ENCODE assay signal across 13 cellular contexts in the genomic region with DNA sequence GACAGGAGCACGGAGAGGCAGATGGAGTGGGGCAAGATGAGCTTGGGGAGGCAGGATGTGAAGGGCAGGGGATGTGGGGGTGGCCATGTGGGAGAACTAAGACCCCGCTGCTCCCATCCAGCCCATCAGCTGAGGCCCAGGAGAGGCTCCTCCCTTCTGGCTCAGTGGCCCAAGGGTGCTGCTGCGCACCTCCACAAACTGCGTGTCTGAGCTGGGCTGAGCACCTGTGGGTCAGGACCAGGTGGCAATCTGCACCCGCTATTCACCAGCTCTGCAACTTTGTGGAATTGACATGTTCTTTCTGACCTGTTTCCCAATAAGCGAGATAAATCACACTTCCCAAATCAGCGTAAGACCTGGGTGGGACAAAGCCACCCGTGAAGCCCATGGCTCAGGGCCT. TPM values are rescaled to one million over a fixed set of nuclear protein-coding genes. Genes with fewer than 3 reads are reported as not detected.
DNase-seq lines count a peak whose midpoint lies in the region; ATAC-seq and TF ChIP-seq lines count a peak whose summit lies in the region.
"Had no signal": no experiment of that assay in that cellular context is flagged by ENCODE, and none has a peak within 500 bp of the region (broad histone marks: within the 10 kb centered on the region; RNA-seq: fewer than 3 reads in every experiment).

No MANE protein-coding gene starts in this region.

- H3K4me3 ChIP-seq in breast epithelium (no peak overlapping the region), mammary epithelial cell (replicated peaks in 1 of 3; ENCODE audit: insufficient read depth in 1 of 3, low read depth in 2 of 3, low read length in 3 of 3) (no peak overlapping the region), tibial nerve (no peak overlapping the region)
- peak overlapping the region; percentile 5 for H3K4me3 ChIP-seq in naive thymus-derived CD4-positive, alpha-beta T cell (ENCODE audit: low read length)
- H3K4me3 ChIP-seq: lung had no signal

- TF ChIP-seq POLR2A in breast epithelium (IDR thresholded peaks at IDR 0.05) (no peak), tibial nerve (IDR thresholded peaks at IDR 0.05) (no peak)

- H3K9me3 ChIP-seq in breast epithelium, result no peaks in the 10 kb centered on the region
- no peaks in the 10 kb centered on the region for H3K9me3 ChIP-seq in mammary epithelial cell (replicated peaks; ENCODE audit: insufficient read depth, low read length)
- H3K9me3 ChIP-seq in naive thymus-derived CD4-positive, alpha-beta T cell (ENCODE audit: control insufficient read depth in 2 of 3, low read length in 3 of 3), result no peaks in the 10 kb centered on the region
- H3K9me3 ChIP-seq in tibial nerve, result no peaks in the 10 kb centered on the region

- H3K9me3 Mint-ChIP-seq in activated naive CD8-positive, alpha-beta T cell treated with anti-CD3 and anti-CD28 coated beads, Interleukin-2, amount 10 ng/mL, durations not matched to agents 7 days and 5 days, result no peaks in the 10 kb centered on the region
- no peaks in the 10 kb centered on the region for H3K9me3 Mint-ChIP-seq in naive thymus-derived CD4-positive, alpha-beta T cell
- peaks cover 7% of the 10 kb centered on the region for H3K9me3 Mint-ChIP-seq in glutamatergic neuron (ENCODE audit: unreplicated experiment)

- H3K27ac ChIP-seq in breast epithelium (peak overlapping the region; percentile 84 to 94), mammary epithelial cell (ENCODE audit: insufficient read depth, low read depth, low read length) (no peak overlapping the region), tibial nerve (peak overlapping the region; percentile 74 to 100 (median 90))
- peak overlapping the region; percentile 70 for H3K27ac ChIP-seq in naive thymus-derived CD4-positive, alpha-beta T cell (ENCODE audit: low read depth, low read length)

- POLR2A ChIA-PET in activated naive CD8-positive, alpha-beta T cell treated with anti-CD3 and anti-CD28 coated beads, Interleukin-2, amount 10 ng/mL, durations not matched to agents 7 days and 5 days (lab: Charles Lee), result interaction anchor here (1.5 to 13.8 kb wide), 4 partner anchors 14 to 165 kb away, joined by 5 to 327 read pairs (median 54); partner anchors contain the start of gene SREBF1
- POLR2A ChIA-PET in naive thymus-derived CD4-positive, alpha-beta T cell (lab: Charles Lee), result interaction anchor here (0.9 to 6.1 kb wide), 7 partner anchors 7 to 168 kb away, joined by 3 to 66 read pairs (median 4); partner anchors contain the start of genes RAI1 and SREBF1

- no peaks in the 10 kb centered on the region for H3K27me3 Mint-ChIP-seq in activated naive CD8-positive, alpha-beta T cell treated with anti-CD3 and anti-CD28 coated beads, Interleukin-2, amount 10 ng/mL, durations not matched to agents 7 days and 5 days
- H3K27me3 Mint-ChIP-seq in naive thymus-derived CD4-positive, alpha-beta T cell, result no peaks in the 10 kb centered on the region
- peaks cover 9% of the 10 kb centered on the region for H3K27me3 Mint-ChIP-seq in glutamatergic neuron (ENCODE audit: unreplicated experiment)
- H3K27me3 Mint-ChIP-seq: progenitor cell of endocrine pancreas had no signal

- H3K79me2 ChIP-seq in mammary epithelial cell (ENCODE audit: insufficient read depth, low read length), result no peaks in the 10 kb centered on the region

- H2AFZ ChIP-seq in mammary epithelial cell (ENCODE audit: low read depth, low read length), result no peak overlapping the region

- H3K4me1 Mint-ChIP-seq in activated naive CD8-positive, alpha-beta T cell treated with anti-CD3 and anti-CD28 coated beads, Interleukin-2, amount 10 ng/mL, durations not matched to agents 7 days and 5 days, result peaks cover 56% of the 10 kb centered on the region
- H3K4me1 Mint-ChIP-seq in naive thymus-derived CD4-positive, alpha-beta T cell, result peaks cover 45 to 68% (median 61%) of the 10 kb centered on the region in 7 donors
- H3K4me1 Mint-ChIP-seq in glutamatergic neuron (ENCODE audit: low read depth, unreplicated experiment), result peaks cover 33% of the 10 kb centered on the region

- no peak for DNase-seq in breast epithelium (ENCODE audit: low spot score in 2 of 2)
- no peak for DNase-seq in mammary epithelial cell
- DNase-seq in activated naive CD8-positive, alpha-beta T cell treated with anti-CD3 and anti-CD28 coated beads, Interleukin-2, amount 10 ng/mL, durations not matched to agents 7 days and 5 days, result no peak
- no peak for DNase-seq in naive thymus-derived CD4-positive, alpha-beta T cell
- no peak for DNase-seq in tibial nerve (ENCODE audit: low spot score in 2 of 2)
- DNase-seq in glutamatergic neuron, result no peak
- no peak for DNase-seq in NOMO-1 treated with dmso at 0.1 percent for 144 hours (lab: John Stamatoyannopoulos, UW; ENCODE audit: unreplicated experiment)
- DNase-seq: dermis blood vessel endothelial cell, NCI-H1048, SIG-M5 had no signal

- CTCF ChIA-PET in mammary epithelial cell (lab: Charles Lee; ENCODE audit: low non-redundant PET), result no interaction called here
- CTCF ChIA-PET in naive thymus-derived CD4-positive, alpha-beta T cell (lab: Charles Lee), result interaction anchor here (0.9 to 2.1 kb wide), 3 partner anchors 10 to 13 kb away, joined by 3 to 7 read pairs (median 4); no protein-coding TSS in a partner anchor

- dilution Hi-C loops in mammary epithelial cell (cut with HindIII; ENCODE audit: low sequenced_read_pairs), result no loop called here

- H3K27ac Mint-ChIP-seq in activated naive CD8-positive, alpha-beta T cell treated with anti-CD3 and anti-CD28 coated beads, Interleukin-2, amount 10 ng/mL, durations not matched to agents 7 days and 5 days, result peak overlapping the region; percentile 94
- H3K27ac Mint-ChIP-seq in naive thymus-derived CD4-positive, alpha-beta T cell, result peak overlapping the region; percentile 95 to 98 (median 96)
- H3K27ac Mint-ChIP-seq in glutamatergic neuron (ENCODE audit: unreplicated experiment), result no peak overlapping the region
- H3K27ac Mint-ChIP-seq: progenitor cell of endocrine pancreas had no signal

- no peak for TF ChIP-seq CTCF in breast epithelium (IDR thresholded peaks at IDR 0.05)
- TF ChIP-seq CTCF in mammary epithelial cell (conservative IDR thresholded peaks at IDR 0.05 in 1 of 2, IDR thresholded peaks at IDR 0.05 in 1 of 2; ENCODE audit: extremely low read depth in 1 of 2, insufficient read depth in 1 of 2, low read depth in 1 of 2, low read length in 2 of 2), result no peak
- no peak for TF ChIP-seq CTCF in tibial nerve (IDR thresholded peaks at IDR 0.05)
- no peak for TF ChIP-seq CTCF in glutamatergic neuron (IDR thresholded peaks at IDR 0.05; ENCODE audit: partially characterized antibody, unreplicated experiment)

- peak overlapping the region; percentile 42 for H3K4me3 Mint-ChIP-seq in activated naive CD8-positive, alpha-beta T cell treated with anti-CD3 and anti-CD28 coated beads, Interleukin-2, amount 10 ng/mL, durations not matched to agents 7 days and 5 days
- H3K4me3 Mint-ChIP-seq in naive thymus-derived CD4-positive, alpha-beta T cell, result peak overlapping the region in 8 of 10 donors; percentile 14 to 81 (median 62)
- no peak overlapping the region for H3K4me3 Mint-ChIP-seq in glutamatergic neuron (ENCODE audit: unreplicated experiment)

- no peak for TF ChIP-seq EP300 in tibial nerve (IDR thresholded peaks at IDR 0.05)

- H3K4me1 ChIP-seq in breast epithelium, result peaks cover 19 to 22% of the 10 kb centered on the region in 2 donors
- H3K4me1 ChIP-seq in mammary epithelial cell (ENCODE audit: insufficient read depth, low read length), result peaks cover 10% of the 10 kb centered on the region
- H3K4me1 ChIP-seq in naive thymus-derived CD4-positive, alpha-beta T cell (ENCODE audit: control insufficient read depth in 2 of 2, insufficient read depth in 2 of 2, low read length in 2 of 2), result peaks cover 35 to 59% of the 10 kb centered on the region in 2 donors
- H3K4me1 ChIP-seq in tibial nerve, result peaks cover 9 to 59% (median 36%) of the 10 kb centered on the region in 4 donors

- no TSS peak for BruUV-seq in mammary epithelial cell (replicated peaks; lab: Mats Ljungman, UMichigan)

- H3K9ac ChIP-seq in mammary epithelial cell (ENCODE audit: insufficient read depth, low read length), result no peak overlapping the region

- no peak for ATAC-seq in activated naive CD8-positive, alpha-beta T cell treated with anti-CD3 and anti-CD28 coated beads, Interleukin-2, amount 10 ng/mL, durations not matched to agents 7 days and 5 days (ENCODE audit: low read depth)
- ATAC-seq in naive thymus-derived CD4-positive, alpha-beta T cell, result no peak
- ATAC-seq in HG02840 (IDR thresholded peaks at IDR 0.05; ENCODE audit: low FRiP score, unreplicated experiment), result no peak

- WGBS in mammary epithelial cell (ENCODE audit: low coverage, missing lambda C conversion rate), result 100% methylated on average over 4 of the region's 8 CpGs
- 86 to 89% methylated on average over 8 of the region's 8 CpGs for WGBS in tibial nerve, 2 donors

- peaks cover 6% of the 10 kb centered on the region for H3K36me3 Mint-ChIP-seq in activated naive CD8-positive, alpha-beta T cell treated with anti-CD3 and anti-CD28 coated beads, Interleukin-2, amount 10 ng/mL, durations not matched to agents 7 days and 5 days
- peaks cover 0 to 13% (median 0%) of the 10 kb centered on the region in 5 donors for H3K36me3 Mint-ChIP-seq in naive thymus-derived CD4-positive, alpha-beta T cell
- no peaks in the 10 kb centered on the region for H3K36me3 Mint-ChIP-seq in glutamatergic neuron (ENCODE audit: unreplicated experiment)

- intact Hi-C loops in breast epithelium (cut with DNase I; ENCODE audit: low total_unique reads), result no loop called here
- intact Hi-C loops in mammary epithelial cell (cut with micrococcal nuclease), result no loop called here
- intact Hi-C loops in naive thymus-derived CD4-positive, alpha-beta T cell (cut with micrococcal nuclease), result loop anchor here in 1 of 2 donors (2.0 kb wide), 1 partner anchor 56 kb away; no protein-coding TSS in a partner anchor

- H3K36me3 ChIP-seq in breast epithelium (no peaks in the 10 kb centered on the region), mammary epithelial cell (ENCODE audit: insufficient read depth, low read length) (no peaks in the 10 kb centered on the region), tibial nerve (peaks cover 0 to 35% (median 0%) of the 10 kb centered on the region in 3 donors)
- peaks cover 0 to 13% (median 0%) of the 10 kb centered on the region in 3 experiments for H3K36me3 ChIP-seq in naive thymus-derived CD4-positive, alpha-beta T cell (ENCODE audit: control insufficient read depth in 2 of 3, insufficient read depth in 3 of 3, low read length in 3 of 3)

- in situ Hi-C loops in mammary epithelial cell (cut with MboI; ENCODE audit: low sequenced_read_pairs in 2 of 2), result no loop called here

- no peak overlapping the region for H3K4me2 ChIP-seq in mammary epithelial cell (ENCODE audit: insufficient read depth, low read depth, low read length)

- H4K20me1 ChIP-seq in mammary epithelial cell (ENCODE audit: insufficient read depth, low read length), result no peaks in the 10 kb centered on the region

- no peaks in the 10 kb centered on the region for H3K27me3 ChIP-seq in breast epithelium
- H3K27me3 ChIP-seq in mammary epithelial cell (ENCODE audit: insufficient read depth, low read length), result no peaks in the 10 kb centered on the region
- H3K27me3 ChIP-seq in naive thymus-derived CD4-positive, alpha-beta T cell (ENCODE audit: control insufficient read depth in 2 of 2, insufficient read depth in 2 of 2, low read length in 2 of 2), result no peaks in the 10 kb centered on the region
- no peaks in the 10 kb centered on the region for H3K27me3 ChIP-seq in tibial nerve

RNA-seq across cellular contexts. Expression of gene SREBF1, which starts 11.5 kb away (rescaled TPM):
- total RNA-seq in breast epithelium (100 to 1,000 TPM in 1 of 3 donors, 10 to 100 TPM in 2; 39.0 to 119 (median 81.3) TPM), mammary epithelial cell (100 to 1,000 TPM; 109 to 173 TPM), tibial nerve (100 to 1,000 TPM; 115 to 253 (median 191) TPM), glutamatergic neuron (ENCODE audit: unreplicated experiment) (365 TPM)
- 71.5 TPM for polyA plus RNA-seq in mammary epithelial cell
- polyA minus RNA-seq in mammary epithelial cell, result 152 TPM
- total RNA-seq in activated naive CD8-positive, alpha-beta T cell treated with anti-CD3 and anti-CD28 coated beads, Interleukin-2, amount 10 ng/mL, durations not matched to agents 7 days and 5 days, result 100 to 1,000 TPM; 218 to 229 TPM
- total RNA-seq in naive thymus-derived CD4-positive, alpha-beta T cell, result 100 to 1,000 TPM in 3 of 5 experiments, 10 to 100 TPM in 2; 30.9 to 281 (median 159) TPM
- polyA plus RNA-seq in naive thymus-derived CD4-positive, alpha-beta T cell, result 10 to 100 TPM; 22.4 to 41.3 TPM
